Comparison of ENCODE assay signal across 11 cellular contexts in the genomic region with DNA sequence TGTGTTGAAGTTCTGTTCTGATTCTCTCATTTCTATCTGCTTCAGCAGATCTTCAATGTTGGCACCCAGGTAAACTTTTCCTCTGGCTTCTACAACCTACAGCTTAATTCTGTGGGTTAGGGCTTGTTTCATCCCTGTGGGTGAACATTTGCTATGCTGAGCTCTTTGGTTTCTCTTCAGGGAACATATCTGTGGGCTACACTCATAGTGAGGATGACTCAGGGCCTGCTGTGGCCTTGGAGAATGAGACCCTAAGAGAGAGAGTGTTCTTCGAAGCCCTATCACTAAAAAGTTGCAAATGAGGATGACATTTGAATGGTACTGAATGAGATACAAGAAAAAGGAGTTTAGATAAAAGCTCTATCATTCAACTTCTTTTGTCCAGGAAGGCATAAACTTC.
DNase-seq lines count a peak whose midpoint lies in the region; ATAC-seq and TF ChIP-seq lines count a peak whose summit lies in the region.
"Had no signal": no experiment of that assay in that cellular context is flagged by ENCODE, and none has a peak within 500 bp of the region (broad histone marks: within the 10 kb centered on the region; RNA-seq: fewer than 3 reads in every experiment).

No MANE protein-coding gene starts in this region.

- H3K4me3 ChIP-seq in fibroblast of mammary gland (ENCODE audit: control insufficient read depth, low read depth, low read length): no peak overlapping the region

- no peaks in the 10 kb centered on the region for H3K27me3 Mint-ChIP-seq in activated T-cell treated with anti-CD3 and anti-CD28 coated beads, Interleukin-2, amount 50 U/mL, for 4 hours (ENCODE audit: low read depth)

- peak overlapping the region; percentile 1 for H3K4me3 Mint-ChIP-seq in activated T-cell treated with anti-CD3 and anti-CD28 coated beads, Interleukin-2, amount 50 U/mL, for 4 hours

- DNase-seq in activated CD8-positive, alpha-beta memory T cell treated with anti-CD3 and anti-CD28 coated beads, Interleukin-2, amount 50 U/mL, for 4 hours: peak; percentile 26
- no peak for DNase-seq in activated CD8-positive, alpha-beta memory T cell treated with anti-CD3 and anti-CD28 coated beads for 24 hours
- peak; percentile 6 for DNase-seq in activated T-cell treated with anti-CD3 and anti-CD28 coated beads, Interleukin-2, amount 50 U/mL, for 4 hours
- DNase-seq in fibroblast of mammary gland (ENCODE audit: low read depth) (peak; percentile 39), AG08396 (ENCODE audit: low spot score) (no peak)
- peak; percentile 15 to 19 for DNase-seq in stimulated activated CD8-positive, alpha-beta memory T cell treated with anti-CD3 and anti-CD28 coated beads, Interleukin-7, amount 100 ng/mL, for 4 hours (ENCODE audit: low read depth in 2 of 2)
- DNase-seq: Calu3, islet precursor cell, NCI-H1694 treated with DMSO at 0.1 percent for 48 hours had no signal

- peaks cover 41% of the 10 kb centered on the region for H3K4me1 Mint-ChIP-seq in activated T-cell treated with anti-CD3 and anti-CD28 coated beads, Interleukin-2, amount 50 U/mL, for 4 hours (ENCODE audit: low read depth)

- H3K36me3 Mint-ChIP-seq in activated T-cell treated with anti-CD3 and anti-CD28 coated beads, Interleukin-2, amount 50 U/mL, for 4 hours (ENCODE audit: insufficient read depth): no peaks in the 10 kb centered on the region

- peaks cover 16% of the 10 kb centered on the region for H3K9me3 Mint-ChIP-seq in activated T-cell treated with anti-CD3 and anti-CD28 coated beads, Interleukin-2, amount 50 U/mL, for 4 hours

- TF ChIP-seq CTCF in fibroblast of mammary gland (conservative IDR thresholded peaks at IDR 0.05; ENCODE audit: control insufficient read depth, insufficient read depth, low read depth, low read length): no peak

- peak; percentile 92 to 95 for ATAC-seq in activated T-cell treated with anti-CD3 and anti-CD28 coated beads, Interleukin-2, amount 50 U/mL, for 4 hours
- ATAC-seq in GM18517 (IDR thresholded peaks at IDR 0.05; ENCODE audit: unreplicated experiment) (no peak), HG03460 (IDR thresholded peaks at IDR 0.05; ENCODE audit: unreplicated experiment) (no peak)

Comparison
In these comparisons a context has a peak if more than half of its experiments do, and no peak if none do; other contexts are left out.
1. DNase-seq: peak in activated CD8-positive, alpha-beta memory T cell treated with anti-CD3 and anti-CD28 coated beads, Interleukin-2, amount 50 U/mL, for 4 hours (single experiment), activated T-cell treated with anti-CD3 and anti-CD28 coated beads, Interleukin-2, amount 50 U/mL, for 4 hours (single experiment), fibroblast of mammary gland (single experiment) and stimulated activated CD8-positive, alpha-beta memory T cell treated with anti-CD3 and anti-CD28 coated beads, Interleukin-7, amount 100 ng/mL, for 4 hours (2 of 2); none in activated CD8-positive, alpha-beta memory T cell treated with anti-CD3 and anti-CD28 coated beads for 24 hours (single experiment) and AG08396 (single experiment).
2. ATAC-seq: peak in activated T-cell treated with anti-CD3 and anti-CD28 coated beads, Interleukin-2, amount 50 U/mL, for 4 hours (2 of 2); none in GM18517 (single experiment) and HG03460 (single experiment).